ENCODE assay signal across 13 cellular contexts in genomic region chr4:4857001-4857808, GRCh38. TPM values are rescaled to one million over a fixed set of nuclear protein-coding genes. Genes with fewer than 3 reads are reported as not detected.
A peak's percentile ranks its signal among the peaks of the same experiment; 100 is the strongest.
DNase-seq lines count a peak whose midpoint lies in the region; ATAC-seq and TF ChIP-seq lines count a peak whose summit lies in the region.
"Had no signal": no experiment of that assay in that cellular context is flagged by ENCODE, and none has a peak within 500 bp of the region (broad histone marks: within the 10 kb centered on the region; RNA-seq: fewer than 3 reads in every experiment).

No MANE protein-coding gene starts in this region.

- H3K4me1 Mint-ChIP-seq in activated naive CD4-positive, alpha-beta T cell treated with anti-CD3 and anti-CD28 coated beads for 36 hours (ENCODE audit: low read depth) = peaks cover 56% of the 10 kb centered on the region
- H3K4me1 Mint-ChIP-seq in activated T-helper 1 cell treated with anti-CD3 and anti-CD28 coated beads, Interleukin-12 subunit alpha, Interleukin-12 subunit beta, Interleukin-2, Interleukin-4 antibody, amounts not matched to agents 30 ng/mL and 10 ng/mL and 1 ng/mL, durations not matched to agents 14 hours and 24 hours and 36 hours (ENCODE audit: low read depth) = peaks cover 11% of the 10 kb centered on the region

- CTCF ChIA-PET in activated naive CD4-positive, alpha-beta T cell treated with anti-CD3 and anti-CD28 coated beads for 36 hours (lab: Charles Lee) = no interaction called here

- no peak for TF ChIP-seq CTCF in lower lobe of right lung (IDR thresholded peaks at IDR 0.05)
- no peak for TF ChIP-seq CTCF in suprapubic skin (IDR thresholded peaks at IDR 0.05)

- peak overlapping the region; percentile 39 for H3K4me3 ChIP-seq in lower lobe of right lung
- peak overlapping the region; percentile 36 for H3K4me3 ChIP-seq in suprapubic skin

- 53% methylated on average over 21 of the region's 36 CpGs for WGBS in suprapubic skin

- intact Hi-C loops in activated naive CD4-positive, alpha-beta T cell treated with anti-CD3 and anti-CD28 coated beads for 36 hours (cut with micrococcal nuclease) = loop anchor here (2.0 to 10.0 kb wide), 3 partner anchors 14 to 470 kb away; partner anchors contain the start of gene NSG1
- intact Hi-C loops in activated T-helper 1 cell treated with anti-CD3 and anti-CD28 coated beads, Interleukin-12 subunit alpha, Interleukin-12 subunit beta, Interleukin-2, Interleukin-4 antibody, amounts not matched to agents 30 ng/mL and 10 ng/mL and 1 ng/mL, durations not matched to agents 14 hours and 24 hours and 36 hours (cut with micrococcal nuclease) = loop anchor here (5.0 kb wide), 1 partner anchor 1035 kb away; the partner anchor contains the start of gene CRMP1
- intact Hi-C loops in lower lobe of right lung (cut with DNase I) = no loop called here

- H3K36me3 ChIP-seq in lower lobe of right lung (no peaks in the 10 kb centered on the region), suprapubic skin (no peaks in the 10 kb centered on the region)
- H3K36me3 ChIP-seq: BE2C, upper lobe of left lung had no signal

- H3K4me1 ChIP-seq in lower lobe of right lung = peaks cover 47% of the 10 kb centered on the region
- peaks cover 75% of the 10 kb centered on the region for H3K4me1 ChIP-seq in suprapubic skin

- H3K9me3 ChIP-seq in lower lobe of right lung (no peaks in the 10 kb centered on the region), suprapubic skin (no peaks in the 10 kb centered on the region)
- H3K9me3 ChIP-seq: BE2C, upper lobe of left lung had no signal

- H3K27ac ChIP-seq in lower lobe of right lung (no peak overlapping the region), suprapubic skin (no peak overlapping the region)
- H3K27ac ChIP-seq: upper lobe of left lung had no signal

- H3K27ac Mint-ChIP-seq in activated naive CD4-positive, alpha-beta T cell treated with anti-CD3 and anti-CD28 coated beads for 36 hours = no peak overlapping the region
- peak overlapping the region; percentile 79 for H3K27ac Mint-ChIP-seq in activated T-helper 1 cell treated with anti-CD3 and anti-CD28 coated beads, Interleukin-12 subunit alpha, Interleukin-12 subunit beta, Interleukin-2, Interleukin-4 antibody, amounts not matched to agents 30 ng/mL and 10 ng/mL and 1 ng/mL, durations not matched to agents 14 hours and 24 hours and 36 hours

- no peaks in the 10 kb centered on the region for H3K36me3 Mint-ChIP-seq in activated naive CD4-positive, alpha-beta T cell treated with anti-CD3 and anti-CD28 coated beads for 36 hours (ENCODE audit: low read depth)
- H3K36me3 Mint-ChIP-seq in activated T-helper 1 cell treated with anti-CD3 and anti-CD28 coated beads, Interleukin-12 subunit alpha, Interleukin-12 subunit beta, Interleukin-2, Interleukin-4 antibody, amounts not matched to agents 30 ng/mL and 10 ng/mL and 1 ng/mL, durations not matched to agents 14 hours and 24 hours and 36 hours (ENCODE audit: low read depth) = peaks cover 2% of the 10 kb centered on the region

- TF ChIP-seq EP300 in suprapubic skin (IDR thresholded peaks at IDR 0.05) = no peak

- H3K27me3 ChIP-seq in lower lobe of right lung (ENCODE audit: low read depth) = peaks cover 90% of the 10 kb centered on the region
- H3K27me3 ChIP-seq in suprapubic skin = peaks cover 100% of the 10 kb centered on the region

- H3K9me3 Mint-ChIP-seq in activated naive CD4-positive, alpha-beta T cell treated with anti-CD3 and anti-CD28 coated beads for 36 hours = no peaks in the 10 kb centered on the region
- no peaks in the 10 kb centered on the region for H3K9me3 Mint-ChIP-seq in activated T-helper 1 cell treated with anti-CD3 and anti-CD28 coated beads, Interleukin-12 subunit alpha, Interleukin-12 subunit beta, Interleukin-2, Interleukin-4 antibody, amounts not matched to agents 30 ng/mL and 10 ng/mL and 1 ng/mL, durations not matched to agents 14 hours and 24 hours and 36 hours

- H3K27me3 Mint-ChIP-seq in activated naive CD4-positive, alpha-beta T cell treated with anti-CD3 and anti-CD28 coated beads for 36 hours (ENCODE audit: low read depth) = peaks cover 82% of the 10 kb centered on the region
- H3K27me3 Mint-ChIP-seq in activated T-helper 1 cell treated with anti-CD3 and anti-CD28 coated beads, Interleukin-12 subunit alpha, Interleukin-12 subunit beta, Interleukin-2, Interleukin-4 antibody, amounts not matched to agents 30 ng/mL and 10 ng/mL and 1 ng/mL, durations not matched to agents 14 hours and 24 hours and 36 hours (ENCODE audit: insufficient read depth) = peaks cover 71% of the 10 kb centered on the region

- no peak for DNase-seq in activated naive CD4-positive, alpha-beta T cell treated with anti-CD3 and anti-CD28 coated beads for 36 hours
- DNase-seq in activated naive CD4-positive, alpha-beta T cell treated with Interleukin-2 at 50 U/mL for 16 hours = no peak
- no peak for DNase-seq in activated T-helper 1 cell treated with anti-CD3 and anti-CD28 coated beads, Interleukin-12 subunit alpha, Interleukin-12 subunit beta, Interleukin-2, Interleukin-4 antibody, amounts not matched to agents 30 ng/mL and 10 ng/mL and 1 ng/mL, durations not matched to agents 14 hours and 24 hours and 36 hours (ENCODE audit: low spot score)
- DNase-seq in lower lobe of right lung (no peak), suprapubic skin (ENCODE audit: low spot score in 2 of 2) (peak in 1 of 2 donors; percentile 52), SHP77 treated with DMSO at 0.1 percent for 48 hours (lab: John Stamatoyannopoulos, UW) (no peak)
- no peak for DNase-seq in stimulated activated CD4-positive, alpha-beta T cell treated with anti-CD3 and anti-CD28 coated beads, Interleukin-4, amount 100 ng/mL, for 24 hours
- DNase-seq: BE2C; effector CD4-positive, alpha-beta T cell; NCI-H1105; NK-92 treated with Interleukin-12 subunit alpha and Interleukin-12 subunit beta, amount 100 ng/mL, for 24 hours had no signal

- ATAC-seq in lower lobe of right lung = no peak
- ATAC-seq in GM21717 (IDR thresholded peaks at IDR 0.05; ENCODE audit: unreplicated experiment) = no peak

- no peak for TF ChIP-seq POLR2A in suprapubic skin (IDR thresholded peaks at IDR 0.05)

- peak overlapping the region; percentile 14 for H3K4me3 Mint-ChIP-seq in activated naive CD4-positive, alpha-beta T cell treated with anti-CD3 and anti-CD28 coated beads for 36 hours
- H3K4me3 Mint-ChIP-seq in activated T-helper 1 cell treated with anti-CD3 and anti-CD28 coated beads, Interleukin-12 subunit alpha, Interleukin-12 subunit beta, Interleukin-2, Interleukin-4 antibody, amounts not matched to agents 30 ng/mL and 10 ng/mL and 1 ng/mL, durations not matched to agents 14 hours and 24 hours and 36 hours = no peak overlapping the region

RNA-seq across cellular contexts. Expression of gene MSX1, which starts 2.3 kb away (rescaled TPM):
- not detected for total RNA-seq in activated naive CD4-positive, alpha-beta T cell treated with anti-CD3 and anti-CD28 coated beads for 36 hours
- not detected in 2 replicates for total RNA-seq in activated T-helper 1 cell treated with anti-CD3 and anti-CD28 coated beads, Interleukin-12 subunit alpha, Interleukin-12 subunit beta, Interleukin-2, Interleukin-4 antibody, amounts not matched to agents 30 ng/mL and 10 ng/mL and 1 ng/mL, durations not matched to agents 14 hours and 24 hours and 36 hours
- 2.1 TPM for total RNA-seq in lower lobe of right lung
- 1 to 10 TPM; 2.0 to 7.2 (median 4.9) TPM for total RNA-seq in suprapubic skin
